ENCODE assay signal across 1 cellular context in genomic region chr16:86651823-86652222, GRCh38.
TF ChIP-seq lines count a peak whose summit lies in the region.

No MANE protein-coding gene starts in this region.

TF ChIP-seq in IMR-90, 13 proteins besides CTCF, POLR2A, EP300 and RAD21:
- no peak for TF ChIP-seq MAZ (IDR thresholded peaks at IDR 0.05; ENCODE audit: borderline replicate concordance, low read depth, low read length)
- TF ChIP-seq SMC3 (IDR thresholded peaks at IDR 0.05; ENCODE audit: low read depth, low read length) = no peak
- TF ChIP-seq, protein P1, sequence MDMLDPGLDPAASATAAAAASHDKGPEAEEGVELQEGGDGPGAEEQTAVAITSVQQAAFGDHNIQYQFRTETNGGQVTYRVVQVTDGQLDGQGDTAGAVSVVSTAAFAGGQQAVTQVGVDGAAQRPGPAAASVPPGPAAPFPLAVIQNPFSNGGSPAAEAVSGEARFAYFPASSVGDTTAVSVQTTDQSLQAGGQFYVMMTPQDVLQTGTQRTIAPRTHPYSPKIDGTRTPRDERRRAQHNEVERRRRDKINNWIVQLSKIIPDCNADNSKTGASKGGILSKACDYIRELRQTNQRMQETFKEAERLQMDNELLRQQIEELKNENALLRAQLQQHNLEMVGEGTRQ (IDR thresholded peaks at IDR 0.05; ENCODE audit: low read depth, low read length) = no peak
- no peak for TF ChIP-seq MXI1 (IDR thresholded peaks at IDR 0.05; ENCODE audit: borderline replicate concordance, low read depth, low read length)
TF ChIP-seq in IMR-90: peak in this region for 0.
